Comparison of ENCODE assay signal across 13 cellular contexts in genomic region chr22:19060356-19061009, GRCh38.
DNase-seq lines count a peak whose midpoint lies in the region; ATAC-seq and TF ChIP-seq lines count a peak whose summit lies in the region.
"Had no signal": no experiment of that assay in that cellular context is flagged by ENCODE, and none has a peak within 500 bp of the region (broad histone marks: within the 10 kb centered on the region; RNA-seq: fewer than 3 reads in every experiment).

No MANE protein-coding gene starts in this region.

- H3K9me3 ChIP-seq in upper lobe of right lung, result no peaks in the 10 kb centered on the region
- no peaks in the 10 kb centered on the region for H3K9me3 ChIP-seq in MG63
- H3K9me3 ChIP-seq: mucosa of descending colon had no signal

- H3K4me1 Mint-ChIP-seq in activated naive CD8-positive, alpha-beta T cell (ENCODE audit: low read depth), result peaks cover 3% of the 10 kb centered on the region
- H3K4me1 Mint-ChIP-seq in activated naive CD8-positive, alpha-beta T cell treated with anti-CD3 and anti-CD28 coated beads for 36 hours, result peaks cover 3% of the 10 kb centered on the region
- peaks cover 7% of the 10 kb centered on the region for H3K4me1 Mint-ChIP-seq in activated naive CD8-positive, alpha-beta T cell treated with anti-CD3 and anti-CD28 coated beads, Interleukin-2, amount 50 U/mL, for 24 hours
- H3K4me1 Mint-ChIP-seq: activated B cell treated with CpG ODN at 0.5 μM for 24 hours had no signal

- peaks cover 4% of the 10 kb centered on the region for H3K36me3 Mint-ChIP-seq in activated naive CD8-positive, alpha-beta T cell
- peaks cover 10% of the 10 kb centered on the region for H3K36me3 Mint-ChIP-seq in activated naive CD8-positive, alpha-beta T cell treated with anti-CD3 and anti-CD28 coated beads for 36 hours
- H3K36me3 Mint-ChIP-seq in activated naive CD8-positive, alpha-beta T cell treated with anti-CD3 and anti-CD28 coated beads, Interleukin-2, amount 50 U/mL, for 24 hours (ENCODE audit: low read depth), result peaks cover 14% of the 10 kb centered on the region

- H3K36me3 ChIP-seq in upper lobe of right lung, result peaks cover 98% of the 10 kb centered on the region
- peaks cover under 1% of the 10 kb centered on the region; the same call in 1 of the 2 replicates for H3K36me3 ChIP-seq in MG63

- no peak overlapping the region for H3K27ac ChIP-seq in upper lobe of right lung

- H3K4me3 Mint-ChIP-seq in activated naive CD8-positive, alpha-beta T cell, result no peak overlapping the region
- H3K4me3 Mint-ChIP-seq in activated naive CD8-positive, alpha-beta T cell treated with anti-CD3 and anti-CD28 coated beads for 36 hours, result no peak overlapping the region
- no peak overlapping the region for H3K4me3 Mint-ChIP-seq in activated naive CD8-positive, alpha-beta T cell treated with anti-CD3 and anti-CD28 coated beads, Interleukin-2, amount 50 U/mL, for 24 hours
- H3K4me3 Mint-ChIP-seq: activated B cell treated with CpG ODN at 0.5 μM for 24 hours had no signal

- no peaks in the 10 kb centered on the region for H3K4me1 ChIP-seq in upper lobe of right lung

- peak overlapping the region; percentile 73 for H3K27ac Mint-ChIP-seq in activated naive CD8-positive, alpha-beta T cell
- H3K27ac Mint-ChIP-seq in activated naive CD8-positive, alpha-beta T cell treated with anti-CD3 and anti-CD28 coated beads for 36 hours, result no peak overlapping the region
- peak overlapping the region; percentile 31 for H3K27ac Mint-ChIP-seq in activated naive CD8-positive, alpha-beta T cell treated with anti-CD3 and anti-CD28 coated beads, Interleukin-2, amount 50 U/mL, for 24 hours
- H3K27ac Mint-ChIP-seq: activated B cell treated with CpG ODN at 0.5 μM for 24 hours had no signal

- no peaks in the 10 kb centered on the region for H3K27me3 Mint-ChIP-seq in activated naive CD8-positive, alpha-beta T cell
- H3K27me3 Mint-ChIP-seq in activated naive CD8-positive, alpha-beta T cell treated with anti-CD3 and anti-CD28 coated beads for 36 hours, result no peaks in the 10 kb centered on the region
- H3K27me3 Mint-ChIP-seq in activated naive CD8-positive, alpha-beta T cell treated with anti-CD3 and anti-CD28 coated beads, Interleukin-2, amount 50 U/mL, for 24 hours, result no peaks in the 10 kb centered on the region
- H3K27me3 Mint-ChIP-seq: activated B cell treated with CpG ODN at 0.5 μM for 24 hours had no signal

- H3K4me3 ChIP-seq in fibroblast of villous mesenchyme (ENCODE audit: low read depth, low read length) (no peak overlapping the region), upper lobe of right lung (no peak overlapping the region), MG63 (no peak overlapping the region)
- H3K4me3 ChIP-seq: mucosa of descending colon had no signal

- H3K27me3 ChIP-seq in upper lobe of right lung (no peaks in the 10 kb centered on the region), MG63 (no peaks in the 10 kb centered on the region)

- no peak for TF ChIP-seq CTCF in fibroblast of villous mesenchyme (IDR thresholded peaks at IDR 0.05; ENCODE audit: insufficient read depth, low read depth, low read length)
- TF ChIP-seq CTCF in upper lobe of right lung (IDR thresholded peaks at IDR 0.05), result no peak

- intact Hi-C loops in upper lobe of right lung (cut with DNase I), result no loop called here

- no peak for DNase-seq in activated naive CD8-positive, alpha-beta T cell treated with anti-CD3 and anti-CD28 coated beads for 36 hours
- DNase-seq in activated naive CD8-positive, alpha-beta T cell treated with anti-CD3 and anti-CD28 coated beads, Interleukin-2, amount 50 U/mL, for 24 hours, result no peak
- DNase-seq in fibroblast of villous mesenchyme (ENCODE audit: low read depth) (peak; percentile 79), upper lobe of right lung (peak; percentile 29), MG63 (no peak), NCI-H146 (lab: John Stamatoyannopoulos, UW) (no peak)
- DNase-seq: activated B cell treated with CpG ODN at 0.5 μM for 24 hours, caudate nucleus, DMS 273 treated with DMSO at 0.1 percent for 48 hours, erythroblast, mucosa of descending colon had no signal

- ATAC-seq in activated naive CD8-positive, alpha-beta T cell treated with anti-CD3 and anti-CD28 coated beads, Interleukin-2, amount 50 U/mL, for 24 hours, result peak; percentile 65
- no peak for ATAC-seq in upper lobe of right lung
- no peak for ATAC-seq in HG02763 (IDR thresholded peaks at IDR 0.05; ENCODE audit: unreplicated experiment)
- ATAC-seq: mucosa of descending colon had no signal

- no peaks in the 10 kb centered on the region for H3K9me3 Mint-ChIP-seq in activated naive CD8-positive, alpha-beta T cell (ENCODE audit: low read depth)
- H3K9me3 Mint-ChIP-seq in activated naive CD8-positive, alpha-beta T cell treated with anti-CD3 and anti-CD28 coated beads for 36 hours, result no peaks in the 10 kb centered on the region
- H3K9me3 Mint-ChIP-seq in activated naive CD8-positive, alpha-beta T cell treated with anti-CD3 and anti-CD28 coated beads, Interleukin-2, amount 50 U/mL, for 24 hours, result no peaks in the 10 kb centered on the region
- H3K9me3 Mint-ChIP-seq: activated B cell treated with CpG ODN at 0.5 μM for 24 hours had no signal

Comparison
In these comparisons a context has a peak if more than half of its experiments do, and no peak if none do; other contexts are left out.
1. DNase-seq: peak in fibroblast of villous mesenchyme (single experiment) and upper lobe of right lung (single experiment); none in activated naive CD8-positive, alpha-beta T cell treated with anti-CD3 and anti-CD28 coated beads for 36 hours (single experiment), activated naive CD8-positive, alpha-beta T cell treated with anti-CD3 and anti-CD28 coated beads, Interleukin-2, amount 50 U/mL, for 24 hours (single experiment), MG63 (single experiment) and NCI-H146 (single experiment).